8 cellular contexts compared by ENCODE assay signal in the genomic region with DNA sequence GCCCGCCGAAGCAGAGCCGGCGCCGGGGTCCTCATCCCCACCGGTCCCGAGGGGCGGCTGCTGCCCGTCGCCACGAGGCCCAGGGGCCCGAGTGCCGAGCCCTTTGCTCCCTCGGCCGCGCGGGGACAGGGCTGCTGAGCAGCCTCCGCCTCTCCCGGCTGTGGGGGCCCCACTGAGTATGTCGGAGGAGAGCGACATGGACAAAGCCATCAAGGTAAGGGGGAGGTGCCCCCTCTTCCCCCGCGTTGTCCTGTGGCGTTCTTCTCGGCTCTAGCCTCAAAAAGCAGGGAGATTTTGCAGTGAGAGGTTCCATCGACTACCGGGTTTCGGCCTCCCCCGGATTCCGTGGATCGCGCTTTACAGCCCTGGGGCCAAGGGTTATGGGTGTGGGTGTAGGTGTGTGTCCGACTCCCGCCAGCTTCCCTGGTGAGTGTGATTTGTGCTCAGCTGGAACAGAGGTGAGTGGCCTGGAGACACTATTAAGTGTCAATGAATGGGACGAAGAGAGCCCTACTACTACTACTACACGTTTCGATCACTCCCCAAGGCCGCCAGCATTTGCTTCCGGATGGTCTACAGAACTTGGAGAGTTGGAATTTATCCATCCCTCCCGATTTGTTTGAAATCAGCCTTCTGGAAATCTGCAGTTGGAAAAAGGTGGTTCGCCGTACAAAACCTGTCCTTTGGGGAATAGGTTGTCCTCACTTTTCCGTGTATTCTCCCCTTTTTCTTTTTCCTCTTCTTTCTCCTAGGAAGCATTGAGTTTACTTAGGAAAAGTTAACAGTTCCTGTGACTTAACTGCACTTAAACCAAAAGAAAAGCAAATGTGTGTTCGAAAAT. TPM values are rescaled to one million over a fixed set of nuclear protein-coding genes. Genes with fewer than 3 reads are reported as not detected.
A peak's percentile ranks its signal among the peaks of the same experiment; 100 is the strongest.
DNase-seq lines count a peak whose midpoint lies in the region; ATAC-seq, FAIRE-seq and TF ChIP-seq lines count a peak whose summit lies in the region.

No MANE protein-coding gene starts in this region.

- H3K14ac ChIP-seq in H1 (ENCODE audit: insufficient read length), result no peak overlapping the region

- H3K27ac ChIP-seq in H1 (ENCODE audit: low read depth, low read length), result peak overlapping the region; percentile 99
- peak overlapping the region; percentile 94 to 97 (median 96) for H3K27ac ChIP-seq in upper lobe of left lung

- H3K18ac ChIP-seq in H1 (ENCODE audit: extremely low read depth, low read length), result no peak overlapping the region

- H2BK5ac ChIP-seq in H1 (ENCODE audit: low read depth, low read length), result peak overlapping the region; percentile 93; the same call in 1 of the 2 replicates

- H3K23me2 ChIP-seq in H1 (ENCODE audit: low read depth, low read length), result peaks cover 6% of the 10 kb centered on the region

- no peaks in the 10 kb centered on the region for H3K9me3 ChIP-seq in H1 (ENCODE audit: insufficient read depth in 2 of 2, low read depth in 1 of 2, low read length in 1 of 2)
- H3K9me3 ChIP-seq in upper lobe of left lung, result no peaks in the 10 kb centered on the region

- FAIRE-seq in H1 (lab: Jason Lieb, UNC), result no peak

- H3K79me2 ChIP-seq in H1 (ENCODE audit: control insufficient read depth in 1 of 2, insufficient read depth in 2 of 2, low read length in 2 of 2), result peaks cover 29 to 81% of the 10 kb centered on the region in 2 experiments

- H4K20me1 ChIP-seq in H1 (replicated peaks in 1 of 2; ENCODE audit: control insufficient read depth in 1 of 2, insufficient read depth in 2 of 2, low read length in 2 of 2), result peaks cover 0 to 9% of the 10 kb centered on the region in 2 experiments

- no peak for TF ChIP-seq RAD21 in H1 (IDR thresholded peaks at IDR 0.05 in 1 of 2, conservative IDR thresholded peaks at IDR 0.05 in 1 of 2; ENCODE audit: low read depth in 2 of 2, low read length in 2 of 2)

- no peak overlapping the region for H2BK15ac ChIP-seq in H1 (ENCODE audit: low read length)

- H3K4me3 ChIP-seq in AG04449 (ENCODE audit: low read depth, low read length), result peak overlapping the region; percentile 96
- peak overlapping the region; percentile 75 to 94 (median 86) for H3K4me3 ChIP-seq in H1 (ENCODE audit: extremely low read depth in 1 of 4, insufficient read depth in 2 of 4, low read depth in 3 of 4, low read length in 4 of 4)
- H3K4me3 ChIP-seq in upper lobe of left lung, result peak overlapping the region; percentile 79 to 99 (median 84)

- H4K5ac ChIP-seq in H1 (ENCODE audit: insufficient read length, low read depth, low read length), result no peak overlapping the region

- 7% methylated on average over 40 of the region's 44 CpGs; no CpG with 5 or more reads in 1 of the 2 experiments for WGBS in H1 (ENCODE audit: extremely low coverage in 1 of 2, insufficient coverage in 1 of 2, insufficient read length in 1 of 2, insufficient replicate concordance in 2 of 2, low coverage in 1 of 2, low lambda C conversion rate in 2 of 2, missing lambda C conversion rate in 1 of 2), 2 experiments
- 6 to 17% methylated on average over 6 to 19 of the region's 44 CpGs for WGBS in upper lobe of left lung, 2 donors

- TF ChIP-seq CTCF in AG04449 (IDR thresholded peaks at IDR 0.05; ENCODE audit: insufficient read depth, low read length, missing control alignments) (no peak), H1 (IDR thresholded peaks at IDR 0.05; ENCODE audit: control extremely low read depth in 1 of 3, insufficient read depth in 1 of 3, low read depth in 1 of 3, low read length in 3 of 3) (no peak), upper lobe of left lung (IDR thresholded peaks at IDR 0.05) (no peak)

- H2AK5ac ChIP-seq in H1 (ENCODE audit: low read depth, low read length), result peak overlapping the region; percentile 54; the same call in 1 of the 2 replicates

- CTCF ChIA-PET in AG04449 (lab: Yijun Ruan, JAX), result no interaction called here
- CTCF ChIA-PET in H1 (lab: Charles Lee; ENCODE audit: partially characterized antibody), result interaction anchor here (3.4 kb wide), 1 partner anchor 17 kb away, joined by 10 read pairs; no protein-coding TSS in a partner anchor

- H2BK12ac ChIP-seq in H1 (ENCODE audit: low read depth, low read length), result no peak overlapping the region

- peak overlapping the region; percentile 95 to 100 (median 98) for H3K9ac ChIP-seq in H1 (replicated peaks in 1 of 4; ENCODE audit: extremely low read depth in 1 of 4, low read depth in 3 of 4, low read length in 3 of 4)

- POLR2A ChIA-PET in AG04449 (lab: Yijun Ruan, JAX), result interaction anchor here (0.8 kb wide), 1 partner anchor 82 kb away, joined by 3 read pairs; no protein-coding TSS in a partner anchor
- POLR2A ChIA-PET in H1 (lab: Charles Lee; ENCODE audit: partially characterized antibody), result interaction anchor here (0.7 to 3.6 kb wide), 17 partner anchors 9 to 177 kb away, joined by 3 to 40 read pairs (median 6); a partner anchor contains a TSS

- H3K36me3 ChIP-seq in H1 (ENCODE audit: control insufficient read depth in 2 of 4, insufficient read depth in 4 of 4, low read length in 3 of 4) (peaks cover 2 to 11% (median 6%) of the 10 kb centered on the region in 4 experiments; a peak in 3 of 8 replicates), upper lobe of left lung (peaks cover 0 to 15% (median 7%) of the 10 kb centered on the region in 4 donors)

- DNase-seq in AG04449 (ENCODE audit: low read depth, low spot score) (no peak), T-helper 22 cell (ENCODE audit: low read depth) (peak; percentile 12), H1 (ENCODE audit: low read depth in 1 of 2, low spot score in 2 of 2) (no peak), myocyte (ENCODE audit: low read depth) (peak; percentile 8), upper lobe of left lung (no peak), DMS79 (lab: John Stamatoyannopoulos, UW) (no peak)

- ATAC-seq in GM18870 (IDR thresholded peaks at IDR 0.05; ENCODE audit: unreplicated experiment) (peak; percentile 19), HG03354 (IDR thresholded peaks at IDR 0.05; ENCODE audit: poor library complexity, severe bottlenecking, unreplicated experiment) (peak; percentile 37), upper lobe of left lung (ENCODE audit: low FRiP score in 2 of 2) (peak; percentile 3 to 34)

- peak overlapping the region; percentile 100 for H4K8ac ChIP-seq in H1 (ENCODE audit: extremely low read depth, insufficient read depth, low read length)

- H3K56ac ChIP-seq in H1 (replicated peaks; ENCODE audit: insufficient read length, low read depth, low read length), result peak overlapping the region; percentile 20

- H3K23ac ChIP-seq in H1 (ENCODE audit: insufficient read length), result no peak overlapping the region

- no peaks in the 10 kb centered on the region for H3K27me3 ChIP-seq in H1 (replicated peaks in 1 of 4; ENCODE audit: control insufficient read depth in 3 of 4, extremely low read depth in 1 of 4, insufficient read depth in 3 of 4, low read length in 3 of 4)
- no peaks in the 10 kb centered on the region for H3K27me3 ChIP-seq in upper lobe of left lung

- H4K91ac ChIP-seq in H1 (replicated peaks; ENCODE audit: insufficient read length, low read length), result peak overlapping the region; percentile 0

- H3K4me2 ChIP-seq in H1 (ENCODE audit: insufficient read depth in 1 of 2, low read depth in 2 of 2, low read length in 2 of 2), result peak overlapping the region; percentile 86 to 87

- H3K4ac ChIP-seq in H1 (replicated peaks; ENCODE audit: insufficient read length, low read depth, low read length), result peak overlapping the region; percentile 4

- TF ChIP-seq POLR2A in H1 (IDR thresholded peaks at IDR 0.05; ENCODE audit: control extremely low read depth in 1 of 2, low read depth in 2 of 2, low read length in 2 of 2) (no peak), upper lobe of left lung (IDR thresholded peaks at IDR 0.05) (no peak)

- no peak overlapping the region for H2BK20ac ChIP-seq in H1 (ENCODE audit: low read length)

- H2AFZ ChIP-seq in H1 (ENCODE audit: low read length), result no peak overlapping the region

- H3K79me1 ChIP-seq in H1 (ENCODE audit: low read depth, low read length), result peaks cover 5% of the 10 kb centered on the region

- H3K4me1 ChIP-seq in H1 (replicated peaks in 1 of 4; ENCODE audit: control insufficient read depth in 3 of 4, insufficient read depth in 4 of 4, low read length in 3 of 4) (no peaks in the 10 kb centered on the region; a peak in 2 of 7 replicates), upper lobe of left lung (peaks cover 29 to 54% (median 36%) of the 10 kb centered on the region in 4 donors)

- no peak for TF ChIP-seq EP300 in H1 (IDR thresholded peaks at IDR 0.05; ENCODE audit: borderline replicate concordance in 1 of 2, low read depth in 2 of 2, low read length in 2 of 2)
- no peak for TF ChIP-seq EP300 in upper lobe of left lung (IDR thresholded peaks at IDR 0.05)

- H2BK120ac ChIP-seq in H1 (replicated peaks; ENCODE audit: low read depth, low read length), result no peak overlapping the region

TF ChIP-seq in H1, 55 proteins besides CTCF, POLR2A, EP300 and RAD21:
- TF ChIP-seq KDM1A (IDR thresholded peaks at IDR 0.05; ENCODE audit: borderline replicate concordance, low read length) (no peak), POLR2AphosphoS5 (IDR thresholded peaks at IDR 0.05; ENCODE audit: low read depth, low read length) (peak; percentile 43; the same call in 1 of the 2 replicates), SIN3A (conservative IDR thresholded peaks at IDR 0.05 in 1 of 2, IDR thresholded peaks at IDR 0.05 in 1 of 2; ENCODE audit: low read depth in 1 of 2, low read length in 2 of 2) (peak; percentile 8 to 43; a peak in 1 of 4 replicates)

RNA-seq across cellular contexts. Expression of a gene that starts 0.7 kb away (rescaled TPM):
- total RNA-seq in H1 (2021; fragmentation: NEBNext Ultra II Directional; extraction: Animal tissue kit (Norgen Biotek cat#: 25700)), result 90.8 and 91.5 TPM in 2 replicates
- 33.8 and 40.0 TPM in 2 replicates for polyA plus RNA-seq in H1 (2011; rRNA removed)
- 61.6 TPM for polyA plus RNA-seq in H1 (2011; cell fraction: cytosol; rRNA removed)
- polyA plus RNA-seq in H1 (2011; cell fraction: nucleus; rRNA removed), result 71.2 TPM
- 58.3 to 69.9 TPM (median 62.5 TPM) in 4 replicates for polyA plus RNA-seq in H1 (2012, experiment 1 of 2)
- polyA plus RNA-seq in H1 (2012, experiment 2 of 2), result 20.3 TPM
- polyA plus RNA-seq in H1 (2013, experiment 1 of 2), result 34.8 TPM
- polyA plus RNA-seq in H1 (2013, experiment 2 of 2), result 34.6 TPM
- polyA minus RNA-seq in H1 (2011; rRNA and poly(A)+ RNA removed), result 87.2 and 98.8 TPM in 2 replicates
- polyA minus RNA-seq in H1 (2011; cell fraction: cytosol; rRNA and poly(A)+ RNA removed), result 31.6 TPM
- 96.5 TPM for polyA minus RNA-seq in H1 (2011; cell fraction: nucleus; rRNA and poly(A)+ RNA removed)
- 45.4 and 64.4 TPM in 2 replicates for total RNA-seq in myocyte
- polyA plus RNA-seq in myocyte (2012), result 27.0 TPM
- total RNA-seq in upper lobe of left lung, result 10 to 100 TPM; 27.2 to 60.8 (median 42.3) TPM

Comparison
In these comparisons a context has a peak if more than half of its experiments do, and no peak if none do; other contexts are left out.
1. DNase-seq: peak in T-helper 22 cell (single experiment) and myocyte (single experiment); none in AG04449 (single experiment), H1 (0 of 2), upper lobe of left lung (0 of 2) and DMS79 (single experiment).
2. Peak in every context shown above with its lines, with median percentiles within 50 percentile points of each other: H3K4me3 ChIP-seq and ATAC-seq.